Comparison of ENCODE assay signal across 8 cellular contexts in the genomic region with DNA sequence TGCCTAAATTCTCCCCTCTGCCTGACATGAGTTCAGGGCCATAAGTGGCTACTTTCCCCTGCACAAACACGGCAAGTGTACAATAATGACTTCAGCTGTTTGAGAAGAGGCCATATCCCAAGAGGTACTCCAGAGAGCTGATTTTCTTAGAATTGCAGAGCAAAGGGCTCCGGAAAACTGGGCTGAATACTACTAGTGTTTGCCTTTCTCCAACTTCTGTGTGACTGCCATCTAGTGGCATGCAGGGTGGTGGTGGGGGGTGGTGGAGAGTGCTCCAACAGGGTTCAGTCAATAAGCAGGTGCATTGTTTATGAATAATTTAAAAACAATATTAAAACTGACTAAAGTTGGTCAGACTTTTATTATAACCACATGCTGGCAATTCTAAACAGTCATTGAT.
DNase-seq lines count a peak whose midpoint lies in the region; ATAC-seq and TF ChIP-seq lines count a peak whose summit lies in the region.

No MANE protein-coding gene starts in this region.

- no peaks in the 10 kb centered on the region for H3K27me3 ChIP-seq in kidney epithelial cell (ENCODE audit: control insufficient read depth, insufficient read depth, low read length)

- DNase-seq in NOMO-1 (lab: John Stamatoyannopoulos, UW; ENCODE audit: unreplicated experiment in 2 of 2): peak; percentile 6 to 41
- no peak for DNase-seq in NOMO-1 treated with dmso at 0.1 percent for 144 hours (lab: John Stamatoyannopoulos, UW; ENCODE audit: unreplicated experiment)
- DNase-seq in LNCaP clone FGC (ENCODE audit: low read depth): no peak
- peak; percentile 12 for DNase-seq in amniotic stem cell (lab: John Stamatoyannopoulos, UW)
- no peak for DNase-seq in kidney epithelial cell (ENCODE audit: low read depth)
- DNase-seq in cortex of kidney (lab: John Stamatoyannopoulos, UW): no peak
- DNase-seq in cerebellar nuclear complex (lab: John Stamatoyannopoulos, UW): no peak

- ATAC-seq in GM21528 (IDR thresholded peaks at IDR 0.05; ENCODE audit: low FRiP score, unreplicated experiment): peak; percentile 72

- no peak overlapping the region for H3K4me3 ChIP-seq in LNCaP clone FGC (ENCODE audit: low read depth, low read length)
- H3K4me3 ChIP-seq in kidney epithelial cell (ENCODE audit: low read depth, low read length): no peak overlapping the region

- no peaks in the 10 kb centered on the region for H3K36me3 ChIP-seq in kidney epithelial cell (ENCODE audit: control insufficient read depth, insufficient read depth, low read length)

- TF ChIP-seq CTCF in LNCaP clone FGC (IDR thresholded peaks at IDR 0.05; ENCODE audit: control insufficient read depth, extremely low read depth, insufficient read depth) (peak; percentile 74), kidney epithelial cell (IDR thresholded peaks at IDR 0.05; ENCODE audit: insufficient read depth, low read length, poor library complexity, severe bottlenecking) (peak; percentile 62)

Comparison
In these comparisons a context has a peak if more than half of its experiments do, and no peak if none do; other contexts are left out.
1. DNase-seq: peak in NOMO-1 (2 of 2) and amniotic stem cell (single experiment); none in NOMO-1 treated with dmso at 0.1 percent for 144 hours (single experiment), LNCaP clone FGC (single experiment), kidney epithelial cell (single experiment), cortex of kidney (single experiment) and cerebellar nuclear complex (0 of 2).